In genomic region chr2:70974592-70974991, GRCh38 we compare ENCODE assay signal across 19 cellular contexts. TPM values are rescaled to one million over a fixed set of nuclear protein-coding genes. Genes with fewer than 3 reads are reported as not detected.
DNase-seq lines count a peak whose midpoint lies in the region; ATAC-seq and TF ChIP-seq lines count a peak whose summit lies in the region.
"Had no signal": no experiment of that assay in that cellular context is flagged by ENCODE, and none has a peak within 500 bp of the region (broad histone marks: within the 10 kb centered on the region; RNA-seq: fewer than 3 reads in every experiment).

No MANE protein-coding gene starts in this region.

- no peak overlapping the region for H2AFZ ChIP-seq in osteoblast (ENCODE audit: low read length)

- peaks cover 23% of the 10 kb centered on the region for H3K27me3 ChIP-seq in H7 (ENCODE audit: control insufficient read depth, insufficient read depth, low read length)
- no peaks in the 10 kb centered on the region for H3K27me3 ChIP-seq in osteoblast (ENCODE audit: insufficient read depth, low read length)
- H3K27me3 ChIP-seq: SJCRH30 had no signal

- H4K20me1 ChIP-seq in osteoblast (ENCODE audit: insufficient read depth, low read length) = no peaks in the 10 kb centered on the region

- DNase-seq in AG08396 (ENCODE audit: low spot score) = peak; percentile 2
- DNase-seq in H7 = peak; percentile 16
- no peak for DNase-seq in endothelial cell (ENCODE audit: low spot score)
- DNase-seq in osteoblast (ENCODE audit: insufficient read length, low spot score, missing footprints) = peak; percentile 66
- DNase-seq in NCI-H1694 (lab: John Stamatoyannopoulos, UW) = no peak
- DNase-seq in nephron progenitor cell = no peak
- DNase-seq: CD4-positive, alpha-beta T cell; COR-L47; DMS79 treated with DMSO at 0.1 percent for 48 hours; H9; MG63; NCI-H1417; NCI-H187; SJCRH30 had no signal

- H3K79me2 ChIP-seq in osteoblast (ENCODE audit: insufficient read depth, low read length) = no peaks in the 10 kb centered on the region

- TF ChIP-seq CTCF in endothelial cell (IDR thresholded peaks at IDR 0.05; ENCODE audit: unreplicated experiment) = no peak
- no peak for TF ChIP-seq CTCF in osteoblast (IDR thresholded peaks at IDR 0.05; ENCODE audit: extremely low read depth, low read depth, low read length)
- no peak for TF ChIP-seq CTCF in nephron progenitor cell (IDR thresholded peaks at IDR 0.05)

- H3K36me3 Mint-ChIP-seq in endothelial cell (ENCODE audit: low read depth, unreplicated experiment) = peaks cover 3% of the 10 kb centered on the region
- peaks cover 5% of the 10 kb centered on the region for H3K36me3 Mint-ChIP-seq in nephron progenitor cell (ENCODE audit: low read depth)

- no peak overlapping the region for H3K27ac ChIP-seq in osteoblast (ENCODE audit: low read depth, low read length)
- H3K27ac ChIP-seq: BLaER1, SJCRH30 had no signal

- H3K4me3 Mint-ChIP-seq in endothelial cell (ENCODE audit: unreplicated experiment) (peak overlapping the region; percentile 57), nephron progenitor cell (no peak overlapping the region)
- H3K4me3 Mint-ChIP-seq: CD4-positive, alpha-beta T cell; H9 had no signal

- no peak overlapping the region for H3K4me2 ChIP-seq in osteoblast (ENCODE audit: insufficient read depth, low read length)
- H3K4me2 ChIP-seq: BLaER1 had no signal

- no peaks in the 10 kb centered on the region for H3K9me3 ChIP-seq in osteoblast (ENCODE audit: low read depth, low read length)
- H3K9me3 ChIP-seq: BLaER1, MG63, SJCRH30 had no signal

- H3K27ac Mint-ChIP-seq in endothelial cell (ENCODE audit: unreplicated experiment) = no peak overlapping the region
- H3K27ac Mint-ChIP-seq in nephron progenitor cell = no peak overlapping the region
- H3K27ac Mint-ChIP-seq: CD4-positive, alpha-beta T cell; H9 had no signal

- H3K4me1 Mint-ChIP-seq in endothelial cell (ENCODE audit: unreplicated experiment) (peaks cover 13% of the 10 kb centered on the region), nephron progenitor cell (peaks cover 34% of the 10 kb centered on the region)

- no peak for ATAC-seq in activated CD4-positive, CD25-positive, alpha-beta regulatory T cell treated with anti-CD3 and anti-CD28 coated beads, Interleukin-2, amount 50 U/mL, for 24 hours
- ATAC-seq: GM12878, Panc1 had no signal

- H3K36me3 ChIP-seq in H7 (replicated peaks; ENCODE audit: control insufficient read depth, insufficient read depth, low read length) (no peaks in the 10 kb centered on the region), osteoblast (ENCODE audit: insufficient read depth, low read length) (no peaks in the 10 kb centered on the region)
- H3K36me3 ChIP-seq: MG63, SJCRH30 had no signal

- H3K4me3 ChIP-seq in H7 (ENCODE audit: insufficient read depth, low read depth, low read length) (no peak overlapping the region), osteoblast (ENCODE audit: insufficient read depth, low read length) (no peak overlapping the region)
- H3K4me3 ChIP-seq: BLaER1, GM12878, MG63, SJCRH30 had no signal

- H3K27me3 Mint-ChIP-seq in endothelial cell (ENCODE audit: unreplicated experiment) (peaks cover 13% of the 10 kb centered on the region), nephron progenitor cell (ENCODE audit: low read depth, poor library complexity) (peaks cover 42% of the 10 kb centered on the region)
- H3K27me3 Mint-ChIP-seq: CD4-positive, alpha-beta T cell had no signal

- H3K9me3 Mint-ChIP-seq in endothelial cell (ENCODE audit: unreplicated experiment) (no peaks in the 10 kb centered on the region), nephron progenitor cell (no peaks in the 10 kb centered on the region)
- H3K9me3 Mint-ChIP-seq: CD4-positive, alpha-beta T cell; H9 had no signal

- peaks cover 19% of the 10 kb centered on the region for H3K4me1 ChIP-seq in osteoblast (ENCODE audit: insufficient read depth, low read length)
- H3K4me1 ChIP-seq: SJCRH30 had no signal

RNA-seq across cellular contexts. Expression of gene ANKRD53, which starts 3.8 kb away (rescaled TPM):
- not detected in 2 replicates for total RNA-seq in H7 (2014; rRNA removed; shearing (Covaris generic))
- 0.56 TPM for total RNA-seq in endothelial cell (ENCODE audit: unreplicated experiment)
- total RNA-seq in osteoblast = 0.88 and 1.1 TPM in 2 replicates
- total RNA-seq: GM12878, NCI-H460 had no signal

RNA-seq across cellular contexts. Expression of gene TEX261, which starts 20.1 kb away (rescaled TPM):
- 13.4 and 13.5 TPM in 2 replicates for total RNA-seq in H7 (2014; rRNA removed; shearing (Covaris generic))
- total RNA-seq in endothelial cell (ENCODE audit: unreplicated experiment) = 37.1 TPM
- 30.0 and 36.8 TPM in 2 replicates for total RNA-seq in osteoblast

RNA-seq across cellular contexts. Expression of gene ATP6V1B1, which starts 38.9 kb away (rescaled TPM):
- 0.14 TPM in 1 of 2 replicates, not detected in the other for total RNA-seq in H7 (2014; rRNA removed; shearing (Covaris generic))
- total RNA-seq in endothelial cell (ENCODE audit: unreplicated experiment) = not detected
- total RNA-seq in osteoblast = 0.88 and 2.5 TPM in 2 replicates
- total RNA-seq: CD4-positive, alpha-beta T cell; GM12878; H9 had no signal

Comparison
In these comparisons a context has a peak if more than half of its experiments do, and no peak if none do; other contexts are left out.
1. DNase-seq: peak in AG08396 (single experiment), H7 (single experiment) and osteoblast (single experiment); none in endothelial cell (single experiment), NCI-H1694 (single experiment) and nephron progenitor cell (single experiment).